In the genomic region with DNA sequence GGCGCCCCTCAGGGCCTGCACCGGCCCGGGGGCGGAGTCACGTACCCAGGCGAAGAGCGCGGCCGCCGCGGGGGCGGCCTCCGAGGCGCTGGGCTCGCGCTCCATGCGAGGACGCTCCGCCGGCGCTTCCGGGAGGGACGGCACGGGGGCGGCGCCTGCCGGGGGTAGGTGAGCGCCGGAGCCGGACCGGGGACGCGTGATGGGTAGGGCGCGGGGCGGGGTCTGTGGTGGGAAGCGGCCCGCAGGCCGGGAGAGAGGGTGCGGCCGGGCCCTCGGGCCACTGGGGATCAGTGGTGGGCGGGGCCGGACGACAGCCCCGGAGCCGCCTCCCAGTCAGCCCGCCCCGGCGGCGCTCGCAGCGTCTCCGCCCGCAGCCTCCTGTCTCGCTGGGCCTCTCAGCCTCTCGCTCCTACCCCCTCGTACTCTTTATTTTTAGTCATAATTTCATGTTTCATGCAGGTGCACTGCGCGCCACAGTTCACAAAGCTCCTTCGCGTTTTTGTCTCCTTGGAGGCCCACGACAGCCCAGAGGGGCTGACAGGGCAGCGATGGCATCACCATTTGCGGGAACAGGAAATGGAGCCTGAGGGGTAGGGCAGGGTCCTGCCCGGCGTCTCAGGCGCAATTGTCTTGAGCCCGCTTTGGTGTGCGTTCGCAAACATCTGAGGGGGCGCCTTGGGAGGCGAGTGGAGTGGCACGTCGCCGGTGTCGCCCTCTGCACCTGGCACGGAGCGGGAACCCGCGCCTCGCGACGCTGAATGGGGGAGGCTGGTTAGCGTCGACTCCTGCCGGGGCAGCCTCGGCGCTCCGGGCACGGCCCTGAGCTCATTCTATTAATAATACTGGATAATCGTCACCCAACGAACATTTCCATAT, we compare ENCODE assay signal across 8 cellular contexts. TPM values are rescaled to one million over a fixed set of nuclear protein-coding genes. Genes with fewer than 3 reads are reported as not detected.
A peak's percentile ranks its signal among the peaks of the same experiment; 100 is the strongest.
DNase-seq lines count a peak whose midpoint lies in the region; ATAC-seq and TF ChIP-seq lines count a peak whose summit lies in the region.

A gene (minus strand): TSS at position 142 of the 876 bp plus-strand sequence. CDS start 37 bp downstream, at position 105.

- H3K9ac ChIP-seq in IMR-90 (ENCODE audit: low read depth, low read length) (peak within 1 kb of the TSS; percentile 82), mucosa of rectum (ENCODE audit: low read depth in 1 of 2, low read length in 2 of 2) (peak within 1 kb of the TSS; percentile 86 to 90)

- no peak within 1 kb of the TSS for H3K56ac ChIP-seq in IMR-90 (ENCODE audit: extremely low read depth, insufficient read depth, low read length)

- H3K4me1 ChIP-seq in IMR-90 (ENCODE audit: control insufficient read depth, insufficient read depth, low read length), result peaks cover 4% of the 10 kb centered on the region
- H3K4me1 ChIP-seq in OCI-LY7 (ENCODE audit: insufficient read depth, low read length, poor library complexity, severe bottlenecking), result peaks cover 25% of the 10 kb centered on the region
- H3K4me1 ChIP-seq in mucosa of rectum (ENCODE audit: control insufficient read depth in 2 of 2, insufficient read depth in 2 of 2, low read length in 2 of 2), result peaks cover 8 to 18% of the 10 kb centered on the region in 2 donors

- H3K14ac ChIP-seq in IMR-90 (replicated peaks; ENCODE audit: low read depth, low read length), result peak within 1 kb of the TSS; percentile 80

- H3K27ac ChIP-seq in IMR-90 (ENCODE audit: insufficient read depth, low read length) (peak within 1 kb of the TSS; percentile 46; the same call in 1 of the 2 replicates), OCI-LY7 (ENCODE audit: low read depth, low read length, poor library complexity, severe bottlenecking) (peak within 1 kb of the TSS; percentile 42), epithelial cell of prostate (peak within 1 kb of the TSS; percentile 39), mucosa of rectum (ENCODE audit: low read depth in 2 of 2, low read length in 2 of 2) (peak within 1 kb of the TSS; percentile 82 to 90)

- H3K23ac ChIP-seq in IMR-90 (ENCODE audit: low read depth, low read length), result peak within 1 kb of the TSS; percentile 77

- H3K36me3 ChIP-seq in IMR-90 (ENCODE audit: control insufficient read depth, insufficient read depth, low read length), result no peaks in the 10 kb centered on the region
- H3K36me3 ChIP-seq in OCI-LY7 (ENCODE audit: insufficient read depth, low read length), result no peaks in the 10 kb centered on the region
- no peaks in the 10 kb centered on the region for H3K36me3 ChIP-seq in mucosa of rectum (ENCODE audit: control insufficient read depth in 2 of 2, insufficient read depth in 2 of 2, low read length in 2 of 2)

- H2BK15ac ChIP-seq in IMR-90 (ENCODE audit: low read depth, low read length), result no peak within 1 kb of the TSS

- peaks cover 10% of the 10 kb centered on the region; the same call in 1 of the 2 replicates for H3K79me2 ChIP-seq in OCI-LY7 (ENCODE audit: insufficient read depth, low read depth, low read length)

- no peaks in the 10 kb centered on the region for H3K9me2 ChIP-seq in OCI-LY7 (ENCODE audit: insufficient read depth, low read length)

- 0% methylated on average over 9 of the region's 93 CpGs; no CpG with 5 or more reads in 1 of the 2 experiments for WGBS in IMR-90 (ENCODE audit: extremely low coverage in 2 of 2, insufficient read length in 1 of 2), 2 experiments

- H2AK5ac ChIP-seq in IMR-90 (ENCODE audit: low read depth, low read length), result no peak within 1 kb of the TSS

- peaks cover 4% of the 10 kb centered on the region; the same call in 1 of the 2 replicates for H3K27me3 ChIP-seq in IMR-90 (ENCODE audit: control insufficient read depth, insufficient read depth, low read length)
- no peaks in the 10 kb centered on the region for H3K27me3 ChIP-seq in mucosa of rectum (ENCODE audit: control insufficient read depth in 2 of 2, insufficient read depth in 2 of 2, low read length in 2 of 2)

- intact Hi-C loops in IMR-90 (cut with micrococcal nuclease), result loop anchor here (5.0 kb wide), 1 partner anchor 94 kb away; a partner anchor contains a TSS
- intact Hi-C loops in OCI-LY7 (cut with micrococcal nuclease; ENCODE audit: unreplicated experiment), result loop anchor here (2.0 to 10.0 kb wide), 3 partner anchors 94 to 512 kb away; a partner anchor contains a TSS

- dilution Hi-C loops in IMR-90 (cut with HindIII; ENCODE audit: low sequenced_read_pairs, unreplicated experiment), result no loop called here

- H3K4me2 ChIP-seq in IMR-90 (ENCODE audit: low read depth, low read length), result peak within 1 kb of the TSS; percentile 98
- H3K4me2 ChIP-seq in OCI-LY7 (ENCODE audit: low read length), result peak within 1 kb of the TSS; percentile 74

- peak; percentile 92 for ATAC-seq in GM21529 (IDR thresholded peaks at IDR 0.05; ENCODE audit: unreplicated experiment)
- peak; percentile 97 for ATAC-seq in IMR-90 (ENCODE audit: low read depth)

- H3K18ac ChIP-seq in IMR-90 (ENCODE audit: low read depth, low read length), result 0 out of 2 replicates have a peak within 1 kb of the TSS, but pooled peaks have one; percentile 39

- peak within 1 kb of the TSS; percentile 86 for H3K4ac ChIP-seq in IMR-90 (ENCODE audit: low read depth, low read length)

- H3K4me3 ChIP-seq in IMR-90 (ENCODE audit: insufficient read depth, low read depth, low read length), result peak within 1 kb of the TSS; percentile 92
- peak within 1 kb of the TSS; percentile 76 for H3K4me3 ChIP-seq in OCI-LY7 (ENCODE audit: low read depth, low read length, poor library complexity, severe bottlenecking)
- peak within 1 kb of the TSS; percentile 73 to 96 for H3K4me3 ChIP-seq in mucosa of rectum (ENCODE audit: low read length in 2 of 2)

- H4K20me1 ChIP-seq in IMR-90 (ENCODE audit: insufficient read depth, low read length) (no peaks in the 10 kb centered on the region), OCI-LY7 (ENCODE audit: insufficient read depth, low read length) (no peaks in the 10 kb centered on the region)

- H2AFZ ChIP-seq in IMR-90 (replicated peaks; ENCODE audit: low read length, poor library complexity) (peak within 1 kb of the TSS; percentile 97), OCI-LY7 (ENCODE audit: low read length) (peak within 1 kb of the TSS; percentile 94)

- peak within 1 kb of the TSS; percentile 55; the same call in 1 of the 2 replicates for H2BK120ac ChIP-seq in IMR-90 (ENCODE audit: low read depth, low read length)

- no peak within 1 kb of the TSS for H2BK5ac ChIP-seq in IMR-90 (ENCODE audit: low read depth, low read length, poor library complexity, severe bottlenecking)

- in situ Hi-C loops in IMR-90 (cut with MboI; ENCODE audit: low sequenced_read_pairs), result no loop called here

- DNase-seq in DMS 273 treated with DMSO at 0.1 percent for 48 hours (lab: John Stamatoyannopoulos, UW) (peak; percentile 56), IMR-90 (peak; percentile 84), OCI-LY7 (ENCODE audit: low spot score) (peak; percentile 95), activated T-cell treated with anti-CD3 and anti-CD28 coated beads for 1 hour (ENCODE audit: low read depth) (peak; percentile 90), epithelial cell of prostate (ENCODE audit: low read depth, low spot score) (peak; percentile 20)
- DNase-seq in stimulated activated CD8-positive, alpha-beta memory T cell treated with anti-CD3 and anti-CD28 coated beads, Interleukin-4, amount 100 ng/mL, for 48 hours, result peak; percentile 94

- 0 out of 2 replicates have a peak, but pooled peaks cover 6% of the 10 kb centered on the region for H3K9me1 ChIP-seq in IMR-90 (ENCODE audit: insufficient read depth, low read length)

- peak within 1 kb of the TSS; percentile 46 to 81; a peak in 3 of 4 replicates for H4K8ac ChIP-seq in IMR-90 (ENCODE audit: low read depth in 2 of 2, low read length in 2 of 2)

- H3K9me3 ChIP-seq in IMR-90 (ENCODE audit: control insufficient read depth, insufficient read depth, low read length) (no peaks in the 10 kb centered on the region), OCI-LY7 (ENCODE audit: low read length) (no peaks in the 10 kb centered on the region), mucosa of rectum (ENCODE audit: control insufficient read depth in 2 of 2, low read length in 2 of 2) (no peaks in the 10 kb centered on the region)

- H3K79me1 ChIP-seq in IMR-90 (ENCODE audit: low read depth in 1 of 2, low read length in 2 of 2), result peaks cover 5 to 11% of the 10 kb centered on the region in 2 experiments; a peak in 3 of 4 replicates

- no peak within 1 kb of the TSS; the same call in 1 of the 2 replicates for H2BK20ac ChIP-seq in IMR-90 (ENCODE audit: low read depth, low read length)

- peak within 1 kb of the TSS; percentile 52; the same call in 1 of the 2 replicates for H4K5ac ChIP-seq in IMR-90 (ENCODE audit: low read depth, low read length)

- POLR2A ChIA-PET in IMR-90 (lab: Charles Lee; ENCODE audit: unreplicated experiment) (no interaction called here), OCI-LY7 (lab: Charles Lee) (interaction anchor here (0.6 to 1.8 kb wide), 9 partner anchors 10 to 308 kb away, joined by 3 to 11 read pairs (median 3); a partner anchor contains a TSS)

- CTCF ChIA-PET in IMR-90 (lab: Yijun Ruan, JAX), result interaction anchor here (0.6 kb wide), 1 partner anchor 29 kb away, joined by 5 read pairs; no protein-coding TSS in a partner anchor
- CTCF ChIA-PET in OCI-LY7 (lab: Charles Lee; ENCODE audit: unreplicated experiment), result interaction anchor here (1.0 kb wide), 1 partner anchor 17 kb away, joined by 4 read pairs; no protein-coding TSS in a partner anchor

- peak within 1 kb of the TSS; percentile 70 for H2AK9ac ChIP-seq in IMR-90 (replicated peaks; ENCODE audit: low read depth, low read length, poor library complexity)

- no peak for TF ChIP-seq RAD21 in IMR-90 (IDR thresholded peaks at IDR 0.05; ENCODE audit: low read length)

- TF ChIP-seq POLR2A in IMR-90 (IDR thresholded peaks at IDR 0.05; ENCODE audit: low read depth, low read length), result no peak

- no TSS peak for BruUV-seq in IMR-90 (replicated peaks; lab: Mats Ljungman, UMichigan)
- no TSS peak for BruUV-seq in OCI-LY7 (replicated peaks; lab: Mats Ljungman, UMichigan)

- TF ChIP-seq CTCF in IMR-90 (conservative IDR thresholded peaks at IDR 0.05; ENCODE audit: low read depth, low read length) (no peak), OCI-LY7 (conservative IDR thresholded peaks at IDR 0.05; ENCODE audit: low read length) (no peak)

- no peak within 1 kb of the TSS for H4K91ac ChIP-seq in IMR-90 (ENCODE audit: insufficient read depth, low read depth, low read length)

TF ChIP-seq in IMR-90, 13 proteins besides CTCF, POLR2A, EP300 and RAD21 (continues in another document):
- TF ChIP-seq SMC3 (IDR thresholded peaks at IDR 0.05; ENCODE audit: low read depth, low read length), result no peak
- no peak for TF ChIP-seq CHD1 (IDR thresholded peaks at IDR 0.05; ENCODE audit: low read depth, low read length)
- TF ChIP-seq BHLHE40 (IDR thresholded peaks at IDR 0.05; ENCODE audit: low read depth, low read length), result peak; percentile 75
- no peak for TF ChIP-seq FOS (IDR thresholded peaks at IDR 0.05; ENCODE audit: low read depth, low read length)
- peak; percentile 68; the same call in 1 of the 2 replicates for TF ChIP-seq MAZ (IDR thresholded peaks at IDR 0.05; ENCODE audit: borderline replicate concordance, low read depth, low read length)

RNA-seq across cellular contexts. Expression of the gene that starts here (rescaled TPM):
- total RNA-seq in IMR-90 (2012; rRNA removed), result 18.1 and 19.4 TPM in 2 replicates
- polyA plus RNA-seq in IMR-90 (2012; rRNA removed), result 12.2 and 12.9 TPM in 2 replicates
- 9.4 and 13.1 TPM in 2 replicates for polyA plus RNA-seq in IMR-90 (2012; cell fraction: cytosol; rRNA removed)
- 5.3 and 16.1 TPM in 2 replicates for polyA plus RNA-seq in IMR-90 (2012; cell fraction: nucleus; rRNA removed; ENCODE audit: low replicate concordance)
- 35.4 and 47.1 TPM in 2 replicates for total RNA-seq in OCI-LY7 (2014; rRNA removed; shearing (Covaris generic))
- 42.2 and 43.8 TPM in 2 replicates for total RNA-seq in OCI-LY7 (2022)

Comparison
In these comparisons a context has a peak if more than half of its experiments do, and no peak if none do; other contexts are left out.
1. Peak in every context shown above with its lines: DNase-seq, ATAC-seq, H3K4me3 ChIP-seq and H3K27ac ChIP-seq.
2. DNase-seq: peak in every context shown above with its lines; median percentile 95 in OCI-LY7; 94 in stimulated activated CD8-positive, alpha-beta memory T cell treated with anti-CD3 and anti-CD28 coated beads, Interleukin-4, amount 100 ng/mL, for 48 hours; 90 in activated T-cell treated with anti-CD3 and anti-CD28 coated beads for 1 hour; 84 in IMR-90; 56 in DMS 273 treated with DMSO at 0.1 percent for 48 hours; 20 in epithelial cell of prostate.